ENCODE assay signal across 8 cellular contexts in the genomic region with DNA sequence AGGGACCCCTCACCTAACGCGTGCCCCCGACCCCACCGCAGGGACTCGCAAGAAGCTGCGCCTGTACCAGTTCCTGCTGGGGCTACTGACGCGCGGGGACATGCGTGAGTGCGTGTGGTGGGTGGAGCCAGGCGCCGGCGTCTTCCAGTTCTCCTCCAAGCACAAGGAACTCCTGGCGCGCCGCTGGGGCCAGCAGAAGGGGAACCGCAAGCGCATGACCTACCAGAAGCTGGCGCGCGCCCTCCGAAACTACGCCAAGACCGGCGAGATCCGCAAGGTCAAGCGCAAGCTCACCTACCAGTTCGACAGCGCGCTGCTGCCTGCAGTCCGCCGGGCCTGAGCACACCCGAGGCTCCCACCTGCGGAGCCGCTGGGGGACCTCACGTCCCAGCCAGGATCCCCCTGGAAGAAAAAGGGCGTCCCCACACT.
DNase-seq lines count a peak whose midpoint lies in the region; ATAC-seq, FAIRE-seq and TF ChIP-seq lines count a peak whose summit lies in the region.

No MANE protein-coding gene starts in this region.

- TF ChIP-seq CTCF in tibial artery (IDR thresholded peaks at IDR 0.05): no peak

- peaks cover 5 to 65% of the 10 kb centered on the region in 2 donors for H3K27me3 ChIP-seq in tibial artery

- H3K9me3 ChIP-seq in tibial artery: no peaks in the 10 kb centered on the region

- H3K4me1 ChIP-seq in tibial artery: peaks cover 5 to 22% (median 18%) of the 10 kb centered on the region in 4 donors

- peak; percentile 42 for FAIRE-seq in GM19239 (lab: Jason Lieb, UNC)

- no peak for DNase-seq in GM19239 (ENCODE audit: insufficient read length, low spot score)
- peak; percentile 12 for DNase-seq in T-helper 9 cell
- peak; percentile 72 for DNase-seq in epidermal melanocyte (ENCODE audit: insufficient read length, low spot score)
- peak; percentile 58 for DNase-seq in middle frontal gyrus (ENCODE audit: extremely low spot score, low spot score)
- DNase-seq in tibial artery: peak; percentile 83 to 90
- no peak for DNase-seq in KG1 (lab: John Stamatoyannopoulos, UW)

- ATAC-seq in HG03139 (IDR thresholded peaks at IDR 0.05; ENCODE audit: unreplicated experiment) (no peak), GM18868 (IDR thresholded peaks at IDR 0.05; ENCODE audit: unreplicated experiment) (no peak)

- intact Hi-C loops in tibial artery (cut with DNase I; ENCODE audit: low total_unique reads): no loop called here

- H3K27ac ChIP-seq in tibial artery: no peak overlapping the region

- peak overlapping the region in 1 of 2 donors; percentile 13 for H3K4me3 ChIP-seq in tibial artery

- no peaks in the 10 kb centered on the region for H3K36me3 ChIP-seq in tibial artery

Comparison
In these comparisons a context has a peak if more than half of its experiments do, and no peak if none do; other contexts are left out.
1. DNase-seq: peak in T-helper 9 cell (single experiment), epidermal melanocyte (single experiment), middle frontal gyrus (single experiment) and tibial artery (2 of 2); none in GM19239 (single experiment) and KG1 (single experiment).